In the genomic region with DNA sequence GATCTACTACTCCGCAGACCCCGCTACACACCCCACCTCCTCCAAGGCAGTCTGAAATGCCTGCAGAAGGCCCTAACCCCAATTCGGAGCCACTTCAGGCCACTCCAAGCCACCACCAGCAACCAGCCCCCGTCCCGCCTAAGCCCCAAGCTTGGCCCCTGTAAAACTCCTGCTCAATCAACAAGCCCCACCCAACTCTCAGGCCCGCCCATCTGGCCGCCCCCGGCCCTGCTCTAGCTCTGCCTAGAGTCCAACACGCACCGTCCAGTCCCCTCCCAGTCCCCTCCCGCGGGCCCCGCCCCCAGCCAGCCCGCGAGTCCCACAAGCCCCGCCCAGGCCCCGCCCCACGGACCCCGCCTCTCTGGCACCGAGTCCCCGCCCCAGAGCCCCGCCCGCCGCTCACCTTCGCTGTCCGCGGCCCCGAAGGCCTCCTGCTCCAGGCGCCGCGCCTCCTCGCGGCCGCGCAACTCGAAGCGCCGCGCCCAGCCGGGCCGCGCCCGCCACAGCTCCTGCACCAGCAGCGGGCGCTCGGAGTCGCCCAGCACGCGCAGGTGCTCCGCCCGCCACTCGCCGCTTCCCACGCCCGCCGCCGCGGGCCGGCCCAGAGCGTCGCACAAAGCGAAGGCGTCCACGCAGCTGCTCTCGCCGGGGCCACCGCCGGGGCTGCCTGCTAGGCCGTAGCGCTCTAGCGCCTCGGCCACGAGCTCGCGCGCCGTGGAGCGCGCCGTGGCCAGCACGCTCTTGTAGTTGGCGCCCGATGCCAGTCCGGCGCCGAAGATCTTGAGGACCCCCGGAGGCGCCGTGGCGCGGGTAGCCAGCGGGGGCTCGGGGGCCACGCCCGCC, we compare ENCODE assay signal across 8 cellular contexts. TPM values are rescaled to one million over a fixed set of nuclear protein-coding genes. Genes with fewer than 3 reads are reported as not detected.
A peak's percentile ranks its signal among the peaks of the same experiment; 100 is the strongest.
DNase-seq lines count a peak whose midpoint lies in the region; ATAC-seq and TF ChIP-seq lines count a peak whose summit lies in the region.

No MANE protein-coding gene starts in this region.

- peaks cover 2% of the 10 kb centered on the region; the same call in 1 of the 2 replicates for H3K36me3 Mint-ChIP-seq in WTC11

- H3K4me1 ChIP-seq in smooth muscle cell (ENCODE audit: low read depth), result peaks cover 9% of the 10 kb centered on the region

- H3K4me3 ChIP-seq in cardiac fibroblast (replicated peaks in 1 of 2; ENCODE audit: low read depth in 2 of 2, low read length in 2 of 2) (peak overlapping the region; percentile 30 to 36), smooth muscle cell (peak overlapping the region; percentile 55)

- no peaks in the 10 kb centered on the region for H3K79me2 ChIP-seq in smooth muscle cell (ENCODE audit: low read depth)

- no peak overlapping the region for H3K9ac ChIP-seq in smooth muscle cell (ENCODE audit: low read depth)

- H3K4me2 ChIP-seq in smooth muscle cell, result peak overlapping the region; percentile 95

- peaks cover 42% of the 10 kb centered on the region for H3K4me1 Mint-ChIP-seq in WTC11

- H3K27me3 Mint-ChIP-seq in WTC11 (ENCODE audit: low read depth), result peaks cover 49% of the 10 kb centered on the region

- CTCF ChIA-PET in WTC11 (lab: Charles Lee), result interaction anchor here (0.6 to 5.7 kb wide), 34 partner anchors 9 to 1465 kb away, joined by 3 to 56 read pairs (median 5); a partner anchor contains a TSS

- H3K27ac ChIP-seq in smooth muscle cell (ENCODE audit: low read depth), result no peak overlapping the region

- H3F3A ChIP-seq in smooth muscle cell (ENCODE audit: low read depth), result no peaks in the 10 kb centered on the region

- peak; percentile 87 for DNase-seq in NCI-H2171 treated with DMSO at 0.1 percent for 48 hours (lab: John Stamatoyannopoulos, UW)
- peak; percentile 99 for DNase-seq in WTC11 (ENCODE audit: low spot score)
- DNase-seq in cardiac fibroblast (ENCODE audit: low read depth in 2 of 2), result peak; percentile 69 to 88
- DNase-seq in inferior parietal cortex (ENCODE audit: extremely low spot score), result peak; percentile 43
- peak; percentile 94 for DNase-seq in smooth muscle cell (lab: John Stamatoyannopoulos, UW; ENCODE audit: unreplicated experiment)
- DNase-seq in NK-92 treated with Interleukin-12 subunit alpha and Interleukin-12 subunit beta, amount 100 ng/mL, for 24 hours (lab: John Stamatoyannopoulos, UW), result no peak

- no peaks in the 10 kb centered on the region for H3K27me3 ChIP-seq in smooth muscle cell (ENCODE audit: low read depth)

- H3K9me3 Mint-ChIP-seq in WTC11, result no peaks in the 10 kb centered on the region

- ATAC-seq in HG03039 (IDR thresholded peaks at IDR 0.05; ENCODE audit: unreplicated experiment) (peak; percentile 55), WTC11 (peak; percentile 81)

- H3K27ac Mint-ChIP-seq in WTC11, result peak overlapping the region; percentile 94

- TF ChIP-seq CTCF in GM12874 (IDR thresholded peaks at IDR 0.05; ENCODE audit: insufficient read depth, low read depth, low read length) (peak; percentile 37), WTC11 (IDR thresholded peaks at IDR 0.05) (no peak), cardiac fibroblast (IDR thresholded peaks at IDR 0.05; ENCODE audit: low read depth, low read length) (no peak), smooth muscle cell (IDR thresholded peaks at IDR 0.05; ENCODE audit: borderline replicate concordance, insufficient read depth, poor library complexity, severe bottlenecking) (peak; percentile 15)

- no peaks in the 10 kb centered on the region for H3K36me3 ChIP-seq in smooth muscle cell (ENCODE audit: low read depth)

- no peaks in the 10 kb centered on the region for H3K9me3 ChIP-seq in smooth muscle cell (replicated peaks; ENCODE audit: low read depth)

- no peaks in the 10 kb centered on the region for H4K20me1 ChIP-seq in smooth muscle cell (ENCODE audit: low read depth)

- peak overlapping the region; percentile 63 for H3K4me3 Mint-ChIP-seq in WTC11

- 4% methylated on average over 67 of the region's 95 CpGs for WGBS in smooth muscle cell (ENCODE audit: low lambda C conversion rate)

- POLR2A ChIA-PET in WTC11 (lab: Charles Lee), result interaction anchor here (0.5 to 2.4 kb wide), 13 partner anchors 8 to 254 kb away, joined by 3 to 10 read pairs (median 4); a partner anchor contains a TSS

- H2AFZ ChIP-seq in smooth muscle cell (ENCODE audit: low read depth), result peak overlapping the region; percentile 75

TF ChIP-seq in WTC11, 78 proteins besides CTCF, POLR2A, EP300 and RAD21:
- TF ChIP-seq, protein P1, sequence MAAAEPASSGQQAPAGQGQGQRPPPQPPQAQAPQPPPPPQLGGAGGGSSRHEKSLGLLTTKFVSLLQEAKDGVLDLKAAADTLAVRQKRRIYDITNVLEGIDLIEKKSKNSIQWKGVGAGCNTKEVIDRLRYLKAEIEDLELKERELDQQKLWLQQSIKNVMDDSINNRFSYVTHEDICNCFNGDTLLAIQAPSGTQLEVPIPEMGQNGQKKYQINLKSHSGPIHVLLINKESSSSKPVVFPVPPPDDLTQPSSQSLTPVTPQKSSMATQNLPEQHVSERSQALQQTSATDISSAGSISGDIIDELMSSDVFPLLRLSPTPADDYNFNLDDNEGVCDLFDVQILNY (CRISPR knock-in tag; IDR thresholded peaks at IDR 0.05), result peak; percentile 62; the same call in 1 of the 2 replicates
- no peak for TF ChIP-seq HMGA2 (CRISPR knock-in tag; IDR thresholded peaks at IDR 0.05)
- no peak for TF ChIP-seq ETV6 (CRISPR knock-in tag; IDR thresholded peaks at IDR 0.05)
- peak; percentile 93 for TF ChIP-seq SP1 (CRISPR knock-in tag; conservative IDR thresholded peaks at IDR 0.05)
- TF ChIP-seq, protein P2, sequence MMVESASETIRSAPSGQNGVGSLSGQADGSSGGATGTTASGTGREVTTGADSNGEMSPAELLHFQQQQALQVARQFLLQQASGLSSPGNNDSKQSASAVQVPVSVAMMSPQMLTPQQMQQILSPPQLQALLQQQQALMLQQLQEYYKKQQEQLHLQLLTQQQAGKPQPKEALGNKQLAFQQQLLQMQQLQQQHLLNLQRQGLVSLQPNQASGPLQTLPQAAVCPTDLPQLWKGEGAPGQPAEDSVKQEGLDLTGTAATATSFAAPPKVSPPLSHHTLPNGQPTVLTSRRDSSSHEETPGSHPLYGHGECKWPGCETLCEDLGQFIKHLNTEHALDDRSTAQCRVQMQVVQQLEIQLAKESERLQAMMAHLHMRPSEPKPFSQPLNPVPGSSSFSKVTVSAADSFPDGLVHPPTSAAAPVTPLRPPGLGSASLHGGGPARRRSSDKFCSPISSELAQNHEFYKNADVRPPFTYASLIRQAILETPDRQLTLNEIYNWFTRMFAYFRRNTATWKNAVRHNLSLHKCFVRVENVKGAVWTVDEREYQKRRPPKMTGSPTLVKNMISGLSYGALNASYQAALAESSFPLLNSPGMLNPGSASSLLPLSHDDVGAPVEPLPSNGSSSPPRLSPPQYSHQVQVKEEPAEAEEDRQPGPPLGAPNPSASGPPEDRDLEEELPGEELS (CRISPR knock-in tag; IDR thresholded peaks at IDR 0.05), result peak; percentile 89
- TF ChIP-seq TP53 (CRISPR knock-in tag; IDR thresholded peaks at IDR 0.05), result peak; percentile 83
- peak; percentile 35; the same call in 1 of the 2 replicates for TF ChIP-seq CREM (CRISPR knock-in tag; IDR thresholded peaks at IDR 0.05)
- peak; percentile 33; the same call in 1 of the 2 replicates for TF ChIP-seq NFYB (CRISPR knock-in tag; conservative IDR thresholded peaks at IDR 0.05; ENCODE audit: low read depth)
- no peak for TF ChIP-seq IRF2 (CRISPR knock-in tag; IDR thresholded peaks at IDR 0.05; ENCODE audit: borderline replicate concordance, low read depth)
- no peak for TF ChIP-seq NR1H2 (CRISPR knock-in tag; IDR thresholded peaks at IDR 0.05)
- TF ChIP-seq FOXK1 (CRISPR knock-in tag; IDR thresholded peaks at IDR 0.05), result peak; percentile 19; the same call in 1 of the 2 replicates
- peak; percentile 23; the same call in 1 of the 2 replicates for TF ChIP-seq ZNF263 (CRISPR knock-in tag; IDR thresholded peaks at IDR 0.05; ENCODE audit: low read depth)
- TF ChIP-seq, protein P3, sequence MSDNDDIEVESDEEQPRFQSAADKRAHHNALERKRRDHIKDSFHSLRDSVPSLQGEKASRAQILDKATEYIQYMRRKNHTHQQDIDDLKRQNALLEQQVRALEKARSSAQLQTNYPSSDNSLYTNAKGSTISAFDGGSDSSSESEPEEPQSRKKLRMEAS (CRISPR knock-in tag; IDR thresholded peaks at IDR 0.05), result peak; percentile 54; the same call in 1 of the 2 replicates
- TF ChIP-seq SMAD3 (CRISPR knock-in tag; IDR thresholded peaks at IDR 0.05; ENCODE audit: borderline replicate concordance), result no peak
- peak; percentile 62; the same call in 1 of the 2 replicates for TF ChIP-seq TEAD1 (CRISPR knock-in tag; IDR thresholded peaks at IDR 0.05)

RNA-seq across cellular contexts. Expression of a gene that starts 1.6 kb away (rescaled TPM):
- total RNA-seq in WTC11 (2021) (4.4 to 5.4 TPM (median 5.2 TPM) in 3 replicates), smooth muscle cell (0.27 and 0.81 TPM in 2 replicates)
- 2.7 and 3.5 TPM in 2 replicates for polyA plus RNA-seq in smooth muscle cell

RNA-seq across cellular contexts. Expression of a gene that starts 7.9 kb away (rescaled TPM):
- total RNA-seq in WTC11 (2021) (1.3 to 2.2 TPM (median 1.3 TPM) in 3 replicates), smooth muscle cell (0.45 TPM in 1 of 2 replicates, not detected in the other)
- polyA plus RNA-seq in smooth muscle cell, result not detected in 2 replicates

RNA-seq across cellular contexts. Expression of a gene that starts 13.7 kb away (rescaled TPM):
- 9.9 to 11.5 TPM (median 10.1 TPM) in 3 replicates for total RNA-seq in WTC11 (2021)
- total RNA-seq in smooth muscle cell, result 0.58 TPM in 2 replicates
- 0.51 and 1.8 TPM in 2 replicates for polyA plus RNA-seq in smooth muscle cell

RNA-seq across cellular contexts. Expression of a gene that starts 16.5 kb away (rescaled TPM):
- total RNA-seq in WTC11 (2021) (0.21 to 0.44 TPM (median 0.26 TPM) in 3 replicates), smooth muscle cell (not detected in 2 replicates)
- not detected in 2 replicates for polyA plus RNA-seq in smooth muscle cell

RNA-seq across cellular contexts. Expression of a gene that starts 19.3 kb away (rescaled TPM):
- 1.4 to 2.2 TPM (median 1.6 TPM) in 3 replicates for total RNA-seq in WTC11 (2021)
- 0.22 and 0.58 TPM in 2 replicates for total RNA-seq in smooth muscle cell
- 3.2 and 3.9 TPM in 2 replicates for polyA plus RNA-seq in smooth muscle cell

Comparison
In these comparisons a context has a peak if more than half of its experiments do, and no peak if none do; other contexts are left out.
1. CTCF ChIP-seq: peak in GM12874 (single experiment) and smooth muscle cell (single experiment); none in WTC11 (single experiment) and cardiac fibroblast (single experiment).